In genomic region chr11:70244698-70245097, GRCh38 we compare ENCODE assay signal across 16 cellular contexts. TPM values are rescaled to one million over a fixed set of nuclear protein-coding genes. Genes with fewer than 3 reads are reported as not detected.
A peak's percentile ranks its signal among the peaks of the same experiment; 100 is the strongest.
DNase-seq lines count a peak whose midpoint lies in the region; ATAC-seq and TF ChIP-seq lines count a peak whose summit lies in the region.
"Had no signal": no experiment of that assay in that cellular context is flagged by ENCODE, and none has a peak within 500 bp of the region (broad histone marks: within the 10 kb centered on the region; RNA-seq: fewer than 3 reads in every experiment).

No MANE protein-coding gene starts in this region.

- CTCF ChIA-PET in AG04450 (lab: Charles Lee): no interaction called here

- in situ Hi-C loops in brain microvascular endothelial cell (cut with HindIII; ENCODE audit: low pct_ligation_motif_present, low sequenced_read_pairs): no loop called here

- H3K4me1 Mint-ChIP-seq in naive thymus-derived CD8-positive, alpha-beta T cell: no peaks in the 10 kb centered on the region

- no peak overlapping the region for H3K4me3 ChIP-seq in AG04450 (ENCODE audit: low read depth, low read length)
- no peak overlapping the region for H3K4me3 ChIP-seq in brain microvascular endothelial cell (ENCODE audit: low read depth, low read length)
- H3K4me3 ChIP-seq: BLaER1 treated with 17β-estradiol and CSF1 and Interleukin-3, amounts not matched to agents 10 nM and 100 nM; cardiac muscle cell; upper lobe of right lung had no signal

- no peaks in the 10 kb centered on the region for H3K9me3 Mint-ChIP-seq in naive thymus-derived CD8-positive, alpha-beta T cell

- POLR2A ChIA-PET in AG04450 (lab: Yijun Ruan, JAX): no interaction called here
- POLR2A ChIA-PET in naive thymus-derived CD8-positive, alpha-beta T cell (lab: Charles Lee): interaction anchor here (0.9 kb wide), 1 partner anchor 16 kb away, joined by 4 read pairs; no protein-coding TSS in a partner anchor

- no peak for ATAC-seq in naive thymus-derived CD8-positive, alpha-beta T cell
- ATAC-seq in GM19397 (IDR thresholded peaks at IDR 0.05; ENCODE audit: unreplicated experiment): no peak
- ATAC-seq: activated CD8-positive, alpha-beta T cell treated with anti-CD3 and anti-CD28 coated beads for 36 hours; upper lobe of right lung had no signal

- H3K27me3 ChIP-seq in AG04450 (ENCODE audit: control insufficient read depth, insufficient read depth, low read length) (peaks cover 6% of the 10 kb centered on the region), brain microvascular endothelial cell (replicated peaks) (no peaks in the 10 kb centered on the region)
- H3K27me3 ChIP-seq: BLaER1 treated with 17β-estradiol and CSF1 and Interleukin-3, amounts not matched to agents 10 nM and 100 nM; cardiac muscle cell; upper lobe of right lung had no signal

- no peak overlapping the region for H3K27ac Mint-ChIP-seq in naive thymus-derived CD8-positive, alpha-beta T cell
- H3K27ac Mint-ChIP-seq: activated CD8-positive, alpha-beta T cell treated with anti-CD3 and anti-CD28 coated beads for 36 hours had no signal

- no peaks in the 10 kb centered on the region for H3K36me3 ChIP-seq in brain microvascular endothelial cell (replicated peaks)
- H3K36me3 ChIP-seq: BLaER1 treated with 17β-estradiol and CSF1 and Interleukin-3, amounts not matched to agents 10 nM and 100 nM; cardiac muscle cell; upper lobe of right lung had no signal

- H3K4me3 Mint-ChIP-seq in naive thymus-derived CD8-positive, alpha-beta T cell: no peak overlapping the region
- H3K4me3 Mint-ChIP-seq: activated CD8-positive, alpha-beta T cell treated with anti-CD3 and anti-CD28 coated beads for 36 hours had no signal

- H3K9me3 ChIP-seq in AG04450 (ENCODE audit: control insufficient read depth, insufficient read depth, low read length): no peaks in the 10 kb centered on the region; the same call in 1 of the 2 replicates
- H3K9me3 ChIP-seq: upper lobe of right lung had no signal

- H3K27ac ChIP-seq in AG04450 (ENCODE audit: low read depth, low read length) (peak overlapping the region; percentile 39), brain microvascular endothelial cell (peak overlapping the region; percentile 95)
- H3K27ac ChIP-seq: BLaER1 treated with 17β-estradiol and CSF1 and Interleukin-3, amounts not matched to agents 10 nM and 100 nM; cardiac muscle cell; parathyroid adenoma; upper lobe of right lung had no signal

- DNase-seq in AG04450 (ENCODE audit: low read depth, low spot score) (peak; percentile 69), HS-27A (ENCODE audit: low read depth) (peak; percentile 86), brain microvascular endothelial cell (peak; percentile 98), lung microvascular endothelial cell (ENCODE audit: low read depth in 2 of 2) (peak; percentile 12 to 77), NCI-H2107 treated with DMSO at 0.1 percent for 48 hours (lab: John Stamatoyannopoulos, UW; ENCODE audit: unreplicated experiment) (no peak), activated T-cell treated with anti-CD3 and anti-CD28 coated beads for 4 hours (no peak)
- no peak for DNase-seq in naive thymus-derived CD8-positive, alpha-beta T cell
- DNase-seq: activated CD8-positive, alpha-beta T cell treated with anti-CD3 and anti-CD28 coated beads for 36 hours; activated gamma-delta T cell treated with Interleukin-2 at 50 U/mL for 16 hours; NCI-H1092 treated with DMSO at 0.1 percent for 48 hours; stimulated activated CD4-positive, alpha-beta T cell treated with anti-CD3 and anti-CD28 coated beads, Interleukin-1b, Interleukin-23, amount 100 ng/mL, for 48 hours; upper lobe of right lung had no signal

- H3K27me3 Mint-ChIP-seq in naive thymus-derived CD8-positive, alpha-beta T cell: peaks cover 2 to 12% (median 6%) of the 10 kb centered on the region in 5 donors

- TF ChIP-seq CTCF in AG04450 (IDR thresholded peaks at IDR 0.05; ENCODE audit: low read depth, low read length): no peak
- TF ChIP-seq CTCF in brain microvascular endothelial cell (IDR thresholded peaks at IDR 0.05; ENCODE audit: low read depth, low read length, missing control alignments): no peak

- no peaks in the 10 kb centered on the region for H3K36me3 Mint-ChIP-seq in naive thymus-derived CD8-positive, alpha-beta T cell

RNA-seq across cellular contexts. Expression of gene PPFIA1, which starts 25.8 kb away (rescaled TPM):
- polyA plus RNA-seq in AG04450 (2011; rRNA removed): 32.9 and 39.9 TPM in 2 replicates
- polyA minus RNA-seq in AG04450 (2011; rRNA and poly(A)+ RNA removed): 91.4 and 113 TPM in 2 replicates
- total RNA-seq in lung microvascular endothelial cell: 23.8 and 32.7 TPM in 2 replicates
- total RNA-seq in naive thymus-derived CD8-positive, alpha-beta T cell: 10 to 100 TPM; 60.3 to 64.8 TPM
- 10 to 100 TPM in 2 of 3 donors, 1 to 10 TPM in 1; 6.8 to 15.0 (median 10.3) TPM for polyA plus RNA-seq in naive thymus-derived CD8-positive, alpha-beta T cell

RNA-seq across cellular contexts. Expression of gene FADD, which starts 41.6 kb away (rescaled TPM):
- polyA plus RNA-seq in AG04450 (2011; rRNA removed): 29.3 and 35.8 TPM in 2 replicates
- 31.5 and 40.2 TPM in 2 replicates for polyA minus RNA-seq in AG04450 (2011; rRNA and poly(A)+ RNA removed)
- total RNA-seq in lung microvascular endothelial cell: 38.4 and 45.2 TPM in 2 replicates
- total RNA-seq in naive thymus-derived CD8-positive, alpha-beta T cell: 10 to 100 TPM; 34.7 to 37.8 TPM
- 10 to 100 TPM in 1 of 3 donors, 1 to 10 TPM in 2; 7.2 to 19.3 (median 8.4) TPM for polyA plus RNA-seq in naive thymus-derived CD8-positive, alpha-beta T cell

Comparison
In these comparisons a context has a peak if more than half of its experiments do, and no peak if none do; other contexts are left out.
1. DNase-seq: peak in AG04450 (single experiment), HS-27A (single experiment), brain microvascular endothelial cell (single experiment) and lung microvascular endothelial cell (2 of 2); none in naive thymus-derived CD8-positive, alpha-beta T cell (0 of 10), NCI-H2107 treated with DMSO at 0.1 percent for 48 hours (single experiment) and activated T-cell treated with anti-CD3 and anti-CD28 coated beads for 4 hours (single experiment).